ENCODE assay signal across 1 cellular context in genomic region chr3:15861163-15861562, GRCh38.
TF ChIP-seq lines count a peak whose summit lies in the region.

No MANE protein-coding gene starts in this region.

TF ChIP-seq in HEK293, 187 proteins besides CTCF, POLR2A, EP300 and RAD21 (continued from another document):
- TF ChIP-seq PRDM2 (tag by site-specific recombination; IDR thresholded peaks at IDR 0.05; ENCODE audit: borderline replicate concordance) (no peak), ZNF324 (tag by site-specific recombination; IDR thresholded peaks at IDR 0.05) (no peak), ZNF518A (tag by site-specific recombination; conservative IDR thresholded peaks at IDR 0.05; ENCODE audit: low read depth) (no peak), ZNF114 (tag by site-specific recombination; IDR thresholded peaks at IDR 0.05) (no peak), ZNF658 (tag by site-specific recombination; IDR thresholded peaks at IDR 0.05) (no peak), GLI4 (tag by site-specific recombination; IDR thresholded peaks at IDR 0.05) (no peak), ZNF704 (tag by site-specific recombination; IDR thresholded peaks at IDR 0.05) (no peak), PRDM1 (tag by site-specific recombination; IDR thresholded peaks at IDR 0.05) (no peak), ZBTB8A (tag by site-specific recombination; IDR thresholded peaks at IDR 0.05) (no peak), KLF8 (tag by site-specific recombination; IDR thresholded peaks at IDR 0.05) (no peak), AEBP2 (tag by site-specific recombination; IDR thresholded peaks at IDR 0.05; ENCODE audit: borderline replicate concordance) (no peak), ZNF600 (tag by site-specific recombination; IDR thresholded peaks at IDR 0.05) (no peak), SALL2 (tag by site-specific recombination; IDR thresholded peaks at IDR 0.05; ENCODE audit: borderline replicate concordance) (no peak)
- TF ChIP-seq, protein P1, sequence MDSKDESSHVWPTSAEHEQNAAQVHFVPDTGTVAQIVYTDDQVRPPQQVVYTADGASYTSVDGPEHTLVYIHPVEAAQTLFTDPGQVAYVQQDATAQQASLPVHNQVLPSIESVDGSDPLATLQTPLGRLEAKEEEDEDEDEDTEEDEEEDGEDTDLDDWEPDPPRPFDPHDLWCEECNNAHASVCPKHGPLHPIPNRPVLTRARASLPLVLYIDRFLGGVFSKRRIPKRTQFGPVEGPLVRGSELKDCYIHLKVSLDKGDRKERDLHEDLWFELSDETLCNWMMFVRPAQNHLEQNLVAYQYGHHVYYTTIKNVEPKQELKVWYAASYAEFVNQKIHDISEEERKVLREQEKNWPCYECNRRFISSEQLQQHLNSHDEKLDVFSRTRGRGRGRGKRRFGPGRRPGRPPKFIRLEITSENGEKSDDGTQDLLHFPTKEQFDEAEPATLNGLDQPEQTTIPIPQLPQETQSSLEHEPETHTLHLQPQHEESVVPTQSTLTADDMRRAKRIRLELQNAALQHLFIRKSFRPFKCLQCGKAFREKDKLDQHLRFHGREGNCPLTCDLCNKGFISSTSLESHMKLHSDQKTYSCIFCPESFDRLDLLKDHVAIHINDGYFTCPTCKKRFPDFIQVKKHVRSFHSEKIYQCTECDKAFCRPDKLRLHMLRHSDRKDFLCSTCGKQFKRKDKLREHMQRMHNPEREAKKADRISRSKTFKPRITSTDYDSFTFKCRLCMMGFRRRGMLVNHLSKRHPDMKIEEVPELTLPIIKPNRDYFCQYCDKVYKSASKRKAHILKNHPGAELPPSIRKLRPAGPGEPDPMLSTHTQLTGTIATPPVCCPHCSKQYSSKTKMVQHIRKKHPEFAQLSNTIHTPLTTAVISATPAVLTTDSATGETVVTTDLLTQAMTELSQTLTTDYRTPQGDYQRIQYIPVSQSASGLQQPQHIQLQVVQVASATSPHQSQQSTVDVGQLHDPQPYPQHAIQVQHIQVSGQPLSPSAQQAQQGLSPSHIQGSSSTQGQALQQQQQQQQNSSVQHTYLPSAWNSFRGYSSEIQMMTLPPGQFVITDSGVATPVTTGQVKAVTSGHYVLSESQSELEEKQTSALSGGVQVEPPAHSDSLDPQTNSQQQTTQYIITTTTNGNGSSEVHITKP (tag by site-specific recombination; IDR thresholded peaks at IDR 0.05), result no peak
